9 cellular contexts compared by ENCODE assay signal in genomic region chr2:85248741-85249524, GRCh38.
DNase-seq lines count a peak whose midpoint lies in the region; ATAC-seq and TF ChIP-seq lines count a peak whose summit lies in the region.
"Had no signal": no experiment of that assay in that cellular context is flagged by ENCODE, and none has a peak within 500 bp of the region (broad histone marks: within the 10 kb centered on the region; RNA-seq: fewer than 3 reads in every experiment).

No MANE protein-coding gene starts in this region.

- ATAC-seq in gastroesophageal sphincter = no peak
- no peak for ATAC-seq in HG03045 (IDR thresholded peaks at IDR 0.05; ENCODE audit: unreplicated experiment)
- ATAC-seq in naive thymus-derived CD8-positive, alpha-beta T cell = no peak
- ATAC-seq in GM21717 (IDR thresholded peaks at IDR 0.05; ENCODE audit: unreplicated experiment) = no peak

- peak; percentile 90 for DNase-seq in GM04504 (ENCODE audit: low read depth)
- DNase-seq in type B pancreatic cell (ENCODE audit: extremely low spot score, unreplicated experiment) = no peak
- DNase-seq in naive thymus-derived CD8-positive, alpha-beta T cell = no peak
- DNase-seq: activated CD4-positive, alpha-beta memory T cell treated with anti-CD3 and anti-CD28 coated beads, Interleukin-2, amount 10 ng/mL, durations not matched to agents 7 days and 5 days had no signal

- POLR2A ChIA-PET in naive thymus-derived CD8-positive, alpha-beta T cell (lab: Charles Lee) = no interaction called here

- no peak overlapping the region for H3K4me3 Mint-ChIP-seq in type B pancreatic cell
- no peak overlapping the region for H3K4me3 Mint-ChIP-seq in naive thymus-derived CD8-positive, alpha-beta T cell
- H3K4me3 Mint-ChIP-seq: activated CD4-positive, alpha-beta memory T cell treated with anti-CD3 and anti-CD28 coated beads, Interleukin-2, amount 10 ng/mL, durations not matched to agents 7 days and 5 days had no signal

- H3K27ac ChIP-seq in VCaP (peak overlapping the region; percentile 72), gastroesophageal sphincter (peak overlapping the region in 3 of 4 donors; percentile 49 to 61 (median 60)), rectal smooth muscle tissue (ENCODE audit: low read depth, low read length) (no peak overlapping the region)

- no peaks in the 10 kb centered on the region for H3K9me3 ChIP-seq in gastroesophageal sphincter

- WGBS in gastroesophageal sphincter (ENCODE audit: low coverage in 1 of 2), 2 donors = 20 to 40% methylated on average over 6 of the region's 7 CpGs

- H3K4me1 ChIP-seq in gastroesophageal sphincter (peaks cover 2 to 80% (median 28%) of the 10 kb centered on the region in 3 donors), rectal smooth muscle tissue (ENCODE audit: control insufficient read depth, insufficient read depth, low read length) (peaks cover 16% of the 10 kb centered on the region)

- TF ChIP-seq CTCF in VCaP (conservative IDR thresholded peaks at IDR 0.05) (no peak), gastroesophageal sphincter (IDR thresholded peaks at IDR 0.05) (no peak), type B pancreatic cell (conservative IDR thresholded peaks at IDR 0.05) (no peak)

- H3K27ac Mint-ChIP-seq in type B pancreatic cell = no peak overlapping the region
- no peak overlapping the region for H3K27ac Mint-ChIP-seq in naive thymus-derived CD8-positive, alpha-beta T cell
- H3K27ac Mint-ChIP-seq: activated CD4-positive, alpha-beta memory T cell treated with anti-CD3 and anti-CD28 coated beads, Interleukin-2, amount 10 ng/mL, durations not matched to agents 7 days and 5 days had no signal

- no peak overlapping the region for H3K9ac ChIP-seq in rectal smooth muscle tissue (ENCODE audit: low read length)

- H3K36me3 ChIP-seq in gastroesophageal sphincter (no peaks in the 10 kb centered on the region), rectal smooth muscle tissue (ENCODE audit: control insufficient read depth, insufficient read depth, low read length) (no peaks in the 10 kb centered on the region)

- TF ChIP-seq POLR2A in gastroesophageal sphincter (IDR thresholded peaks at IDR 0.05) = no peak

- H3K9me3 Mint-ChIP-seq in type B pancreatic cell = no peaks in the 10 kb centered on the region
- H3K9me3 Mint-ChIP-seq in naive thymus-derived CD8-positive, alpha-beta T cell = no peaks in the 10 kb centered on the region
- H3K9me3 Mint-ChIP-seq: activated CD4-positive, alpha-beta memory T cell treated with anti-CD3 and anti-CD28 coated beads, Interleukin-2, amount 10 ng/mL, durations not matched to agents 7 days and 5 days had no signal

- TF ChIP-seq EP300 in gastroesophageal sphincter (IDR thresholded peaks at IDR 0.05) = no peak

- H3K36me3 Mint-ChIP-seq in type B pancreatic cell = peaks cover 8% of the 10 kb centered on the region
- H3K36me3 Mint-ChIP-seq in naive thymus-derived CD8-positive, alpha-beta T cell = no peaks in the 10 kb centered on the region

- peaks cover 67% of the 10 kb centered on the region for H3K4me1 Mint-ChIP-seq in type B pancreatic cell (ENCODE audit: unreplicated experiment)
- H3K4me1 Mint-ChIP-seq in naive thymus-derived CD8-positive, alpha-beta T cell = no peaks in the 10 kb centered on the region
- H3K4me1 Mint-ChIP-seq: activated CD4-positive, alpha-beta memory T cell treated with anti-CD3 and anti-CD28 coated beads, Interleukin-2, amount 10 ng/mL, durations not matched to agents 7 days and 5 days had no signal

- no peaks in the 10 kb centered on the region for H3K27me3 Mint-ChIP-seq in type B pancreatic cell
- H3K27me3 Mint-ChIP-seq in naive thymus-derived CD8-positive, alpha-beta T cell = peaks cover 3 to 11% (median 8%) of the 10 kb centered on the region in 5 donors

- H3K27me3 ChIP-seq in gastroesophageal sphincter = no peaks in the 10 kb centered on the region
- no peaks in the 10 kb centered on the region for H3K27me3 ChIP-seq in rectal smooth muscle tissue (ENCODE audit: control insufficient read depth, insufficient read depth, low read length)

- H3K4me3 ChIP-seq in gastroesophageal sphincter (no peak overlapping the region), rectal smooth muscle tissue (ENCODE audit: low read length) (peak overlapping the region; percentile 19)
